Comparison of ENCODE assay signal across 1 cellular context in the genomic region with DNA sequence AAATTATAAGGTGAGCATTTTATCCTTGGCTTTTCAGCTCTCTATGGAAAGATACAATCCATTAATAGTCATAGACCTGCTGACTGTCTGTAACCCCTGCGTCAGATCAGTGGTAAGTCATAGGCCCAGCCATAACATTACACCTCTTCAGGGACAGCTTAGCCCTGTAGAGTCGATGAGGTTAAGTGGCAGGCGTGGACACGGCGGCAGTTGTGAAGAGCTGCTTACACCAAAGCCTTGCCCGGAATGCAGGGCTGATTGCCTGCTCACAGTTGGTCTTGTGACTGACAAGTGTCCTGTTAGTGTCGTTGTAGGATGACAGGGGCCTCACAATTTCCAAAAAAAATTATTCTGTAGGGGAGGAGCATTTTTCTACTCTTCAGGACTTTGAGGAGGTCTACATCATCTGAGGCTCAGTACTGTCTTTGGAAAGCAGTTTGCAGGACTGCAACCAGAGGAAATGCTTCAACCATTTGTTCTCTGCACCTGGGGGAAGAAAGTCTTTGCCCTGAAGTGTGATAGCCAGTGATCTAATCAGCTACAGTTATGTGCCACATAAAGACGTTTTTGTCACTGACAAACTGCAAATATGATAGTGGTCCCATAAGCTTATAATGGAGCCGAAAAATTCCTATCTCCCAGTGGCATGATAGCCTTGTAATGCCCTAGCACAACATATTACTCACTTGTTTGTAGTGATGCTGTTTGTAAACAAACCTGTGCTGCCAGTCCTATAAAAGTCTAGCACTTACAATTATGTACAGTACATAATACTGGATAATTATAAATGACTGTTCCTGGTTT.
TF ChIP-seq lines count a peak whose summit lies in the region.

No MANE protein-coding gene starts in this region.

TF ChIP-seq in GM23338, 12 proteins besides CTCF, POLR2A, EP300 and RAD21 (continued from another document):
- TF ChIP-seq, protein P1, sequence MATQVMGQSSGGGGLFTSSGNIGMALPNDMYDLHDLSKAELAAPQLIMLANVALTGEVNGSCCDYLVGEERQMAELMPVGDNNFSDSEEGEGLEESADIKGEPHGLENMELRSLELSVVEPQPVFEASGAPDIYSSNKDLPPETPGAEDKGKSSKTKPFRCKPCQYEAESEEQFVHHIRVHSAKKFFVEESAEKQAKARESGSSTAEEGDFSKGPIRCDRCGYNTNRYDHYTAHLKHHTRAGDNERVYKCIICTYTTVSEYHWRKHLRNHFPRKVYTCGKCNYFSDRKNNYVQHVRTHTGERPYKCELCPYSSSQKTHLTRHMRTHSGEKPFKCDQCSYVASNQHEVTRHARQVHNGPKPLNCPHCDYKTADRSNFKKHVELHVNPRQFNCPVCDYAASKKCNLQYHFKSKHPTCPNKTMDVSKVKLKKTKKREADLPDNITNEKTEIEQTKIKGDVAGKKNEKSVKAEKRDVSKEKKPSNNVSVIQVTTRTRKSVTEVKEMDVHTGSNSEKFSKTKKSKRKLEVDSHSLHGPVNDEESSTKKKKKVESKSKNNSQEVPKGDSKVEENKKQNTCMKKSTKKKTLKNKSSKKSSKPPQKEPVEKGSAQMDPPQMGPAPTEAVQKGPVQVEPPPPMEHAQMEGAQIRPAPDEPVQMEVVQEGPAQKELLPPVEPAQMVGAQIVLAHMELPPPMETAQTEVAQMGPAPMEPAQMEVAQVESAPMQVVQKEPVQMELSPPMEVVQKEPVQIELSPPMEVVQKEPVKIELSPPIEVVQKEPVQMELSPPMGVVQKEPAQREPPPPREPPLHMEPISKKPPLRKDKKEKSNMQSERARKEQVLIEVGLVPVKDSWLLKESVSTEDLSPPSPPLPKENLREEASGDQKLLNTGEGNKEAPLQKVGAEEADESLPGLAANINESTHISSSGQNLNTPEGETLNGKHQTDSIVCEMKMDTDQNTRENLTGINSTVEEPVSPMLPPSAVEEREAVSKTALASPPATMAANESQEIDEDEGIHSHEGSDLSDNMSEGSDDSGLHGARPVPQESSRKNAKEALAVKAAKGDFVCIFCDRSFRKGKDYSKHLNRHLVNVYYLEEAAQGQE (IDR thresholded peaks at IDR 0.05; ENCODE audit: unreplicated experiment), result no peak
- TF ChIP-seq ZNF114 (CRISPR knock-in tag; IDR thresholded peaks at IDR 0.05) (no peak), STAT1 (IDR thresholded peaks at IDR 0.05; ENCODE audit: unreplicated experiment) (no peak)
